Comparison of ENCODE assay signal across 28 cellular contexts in genomic region chr3:41698931-41699330, GRCh38.
"Had no signal": no experiment of that assay in that cellular context is flagged by ENCODE, and none has a peak within 500 bp of the region (broad histone marks: within the 10 kb centered on the region; RNA-seq: fewer than 3 reads in every experiment).

No MANE protein-coding gene starts in this region.

- H3K4me1 ChIP-seq: left lung, lower lobe of right lung, pancreas, prostate gland, sigmoid colon, spleen, suprapubic skin, tibial artery, upper lobe of right lung had no signal

- H3K27ac ChIP-seq: left lung, lower lobe of right lung, pancreas, prostate gland, sigmoid colon, spleen, suprapubic skin, thoracic aorta, tibial artery, upper lobe of right lung had no signal

- FAIRE-seq: islet of Langerhans, kidney, pancreas, small intestine, urothelium cell line had no signal

- H3K9me3 ChIP-seq: left lung, lower lobe of right lung, pancreas, prostate gland, sigmoid colon, suprapubic skin, thoracic aorta, tibial artery, upper lobe of right lung had no signal

- H3K36me3 ChIP-seq: left lung, lower lobe of right lung, pancreas, prostate gland, sigmoid colon, suprapubic skin, thoracic aorta, tibial artery, upper lobe of right lung had no signal

- ATAC-seq: left colon; left lung; lower lobe of right lung; naive thymus-derived CD8-positive, alpha-beta T cell; pancreas; right cardiac atrium; stimulated activated effector memory CD8-positive, alpha-beta T cell treated with anti-CD3 and anti-CD28 coated beads, Interleukin-12 subunit alpha, Interleukin-12 subunit beta, amount 100 ng/mL, for 72 hours; upper lobe of right lung had no signal

- H3K4me3 ChIP-seq: left lung, lower lobe of right lung, pancreas, prostate gland, sigmoid colon, spleen, suprapubic skin, thoracic aorta, tibial artery, upper lobe of right lung had no signal

- DNase-seq: hypothalamus; immature natural killer cell; kidney; left colon; left lung; lower lobe of right lung; mammary epithelial cell; mesenchymal stem cell; naive thymus-derived CD8-positive, alpha-beta T cell; nucleus accumbens; pancreas; posterior cingulate gyrus; retina; right cardiac atrium; sigmoid colon; small intestine; spleen; stimulated activated CD4-positive, alpha-beta T cell treated with anti-CD3 and anti-CD28 coated beads, Interleukin-4, amount 100 ng/mL, for 24 hours; stimulated activated naive CD4-positive, alpha-beta T cell; tibial artery; trophoblast cell; upper lobe of right lung had no signal

- H3K27me3 ChIP-seq: left lung, pancreas, sigmoid colon, spleen, suprapubic skin, tibial artery, upper lobe of right lung had no signal
